In genomic region chr9:137273616-137274320, GRCh38 we compare ENCODE assay signal across 13 cellular contexts. TPM values are rescaled to one million over a fixed set of nuclear protein-coding genes. Genes with fewer than 3 reads are reported as not detected.
DNase-seq lines count a peak whose midpoint lies in the region; ATAC-seq and TF ChIP-seq lines count a peak whose summit lies in the region.
"Had no signal": no experiment of that assay in that cellular context is flagged by ENCODE, and none has a peak within 500 bp of the region (broad histone marks: within the 10 kb centered on the region; RNA-seq: fewer than 3 reads in every experiment).

No MANE protein-coding gene starts in this region.

- H3K27ac ChIP-seq in cardiac muscle cell, result peak overlapping the region; percentile 13
- peak overlapping the region; percentile 17 to 84 (median 56) for H3K27ac ChIP-seq in Peyer's patch
- H3K27ac ChIP-seq in foreskin keratinocyte, result no peak overlapping the region
- peak overlapping the region; percentile 60 to 79 (median 76) for H3K27ac ChIP-seq in transverse colon
- H3K27ac ChIP-seq: pancreas had no signal

- DNase-seq in cardiac muscle cell (ENCODE audit: low read depth in 1 of 2, low spot score in 1 of 2), result no peak
- DNase-seq in left cardiac atrium, result no peak
- peak in 1 of 3 donors; percentile 65 for DNase-seq in Peyer's patch
- peak in 1 of 2 donors; percentile 61 for DNase-seq in foreskin keratinocyte
- no peak for DNase-seq in transverse colon
- no peak for DNase-seq in stimulated activated CD4-positive, alpha-beta T cell treated with anti-CD3 and anti-CD28 coated beads, Interleukin-2, amount 100 ng/mL, for 24 hours
- DNase-seq: NCI-H774 had no signal

- in situ Hi-C loops in transverse colon (cut with MboI; ENCODE audit: low pct_ligation_motif_present in 1 of 4, low pct_unique_long_range_greater_than_20kb in 1 of 4, low sequenced_read_pairs in 3 of 4), result no loop called here

- H3K9me3 ChIP-seq in cardiac muscle cell (ENCODE audit: low read depth), result no peaks in the 10 kb centered on the region
- H3K9me3 ChIP-seq in Peyer's patch, result no peaks in the 10 kb centered on the region
- H3K9me3 ChIP-seq in transverse colon, result no peaks in the 10 kb centered on the region
- H3K9me3 ChIP-seq: pancreas had no signal

- H3K4me3 ChIP-seq in cardiac muscle cell (no peak overlapping the region), Peyer's patch (no peak overlapping the region), transverse colon (no peak overlapping the region)
- H3K4me3 ChIP-seq: pancreas had no signal

- TF ChIP-seq CTCF in cardiac muscle cell (IDR thresholded peaks at IDR 0.05; ENCODE audit: low read depth, low read length), result no peak
- no peak for TF ChIP-seq CTCF in Peyer's patch (IDR thresholded peaks at IDR 0.05)
- no peak for TF ChIP-seq CTCF in foreskin keratinocyte (conservative IDR thresholded peaks at IDR 0.05)
- no peak for TF ChIP-seq CTCF in transverse colon (IDR thresholded peaks at IDR 0.05)

- H3K27me3 ChIP-seq in cardiac muscle cell (no peaks in the 10 kb centered on the region), Peyer's patch (no peaks in the 10 kb centered on the region), foreskin keratinocyte (no peaks in the 10 kb centered on the region), transverse colon (no peaks in the 10 kb centered on the region)
- H3K27me3 ChIP-seq: pancreas had no signal

- peaks cover 29% of the 10 kb centered on the region for H3K4me1 ChIP-seq in cardiac muscle cell (ENCODE audit: low read depth)
- peaks cover 17 to 34% (median 24%) of the 10 kb centered on the region in 4 donors for H3K4me1 ChIP-seq in Peyer's patch
- H3K4me1 ChIP-seq in foreskin keratinocyte, result peaks cover 6% of the 10 kb centered on the region
- peaks cover 22 to 47% (median 30%) of the 10 kb centered on the region in 4 donors for H3K4me1 ChIP-seq in transverse colon

- TF ChIP-seq EP300 in transverse colon (IDR thresholded peaks at IDR 0.05; ENCODE audit: low read depth), result no peak

- intact Hi-C loops in left cardiac atrium (cut with DNase I) (no loop called here), transverse colon (cut with DNase I; ENCODE audit: low total_unique reads) (no loop called here)

- WGBS in transverse colon (ENCODE audit: low coverage in 1 of 2), 2 donors, result 45 to 47% methylated on average over 2 to 11 of the region's 15 CpGs

- no peak for ATAC-seq in left cardiac atrium
- peak; percentile 61 for ATAC-seq in foreskin keratinocyte
- no peak for ATAC-seq in GM19324 (IDR thresholded peaks at IDR 0.05; ENCODE audit: low FRiP score, unreplicated experiment)
- ATAC-seq in HG03175 (IDR thresholded peaks at IDR 0.05; ENCODE audit: unreplicated experiment), result no peak
- ATAC-seq: SK-N-SH treated with all-trans-retinoic acid at 6 μM for 48 hours had no signal

- H3K36me3 ChIP-seq in cardiac muscle cell, result peaks cover 8% of the 10 kb centered on the region
- H3K36me3 ChIP-seq in Peyer's patch, result peaks cover 0 to 24% (median 0%) of the 10 kb centered on the region in 3 donors
- peaks cover 0 to 15% (median 5%) of the 10 kb centered on the region in 4 donors for H3K36me3 ChIP-seq in transverse colon

- no peak for TF ChIP-seq POLR2A in Peyer's patch (IDR thresholded peaks at IDR 0.05)
- TF ChIP-seq POLR2A in transverse colon (IDR thresholded peaks at IDR 0.05), result no peak

RNA-seq across cellular contexts. Expression of gene TOR4A, which starts 3.8 kb away (rescaled TPM):
- total RNA-seq in cardiac muscle cell, result 36.7 and 51.4 TPM in 2 replicates
- 18.5 and 24.3 TPM in 2 replicates for polyA plus RNA-seq in cardiac muscle cell
- total RNA-seq in left cardiac atrium, result 1 to 10 TPM; 6.2 to 9.4 TPM
- 10 to 100 TPM; 33.8 to 45.7 (median 39.2) TPM for total RNA-seq in Peyer's patch
- total RNA-seq in foreskin keratinocyte, result 15.8 and 19.9 TPM in 2 replicates
- polyA plus RNA-seq in foreskin keratinocyte, result 11.8 and 15.7 TPM in 2 replicates
- total RNA-seq in transverse colon, result 100 to 1,000 TPM in 1 of 4 donors, 10 to 100 TPM in 3; 49.2 to 121 (median 71.7) TPM

RNA-seq across cellular contexts. Expression of gene NELFB, which starts 18.6 kb away (rescaled TPM):
- 68.6 and 78.2 TPM in 2 replicates for total RNA-seq in cardiac muscle cell
- 73.3 and 87.6 TPM in 2 replicates for polyA plus RNA-seq in cardiac muscle cell
- total RNA-seq in left cardiac atrium, result 10 to 100 TPM; 35.1 to 38.1 TPM
- 10 to 100 TPM; 47.4 to 57.8 (median 50.2) TPM for total RNA-seq in Peyer's patch
- 47.5 and 51.3 TPM in 2 replicates for total RNA-seq in foreskin keratinocyte
- polyA plus RNA-seq in foreskin keratinocyte, result 50.3 and 54.3 TPM in 2 replicates
- total RNA-seq in transverse colon, result 10 to 100 TPM; 28.1 to 90.5 (median 53.9) TPM

RNA-seq across cellular contexts. Expression of gene STPG3, which starts 22.7 kb away (rescaled TPM):
- total RNA-seq in cardiac muscle cell (0.95 TPM in 1 of 2 replicates, not detected in the other), left cardiac atrium (under 1 TPM in 1 of 2 donors, not detected in 1; 0.59 TPM), Peyer's patch (not detected), foreskin keratinocyte (not detected in 2 replicates), transverse colon (not detected)
- polyA plus RNA-seq in cardiac muscle cell (3.2 and 3.3 TPM in 2 replicates), foreskin keratinocyte (not detected in 2 replicates)
- total RNA-seq: chondrocyte, fibroblast of lung, pancreas had no signal
- polyA plus RNA-seq: fibroblast of lung had no signal

RNA-seq across cellular contexts. Expression of gene NRARP, which starts 28.3 kb away (rescaled TPM):
- total RNA-seq in cardiac muscle cell (8.8 and 16.5 TPM in 2 replicates), left cardiac atrium (10 to 100 TPM in 1 of 2 donors, 1 to 10 TPM in 1; 4.9 to 11.5 TPM), Peyer's patch (10 to 100 TPM; 35.3 to 56.1 (median 43.8) TPM), foreskin keratinocyte (0.81 and 1.1 TPM in 2 replicates), transverse colon (100 to 1,000 TPM in 3 of 4 donors, 10 to 100 TPM in 1; 92.0 to 343 (median 134) TPM)
- polyA plus RNA-seq in cardiac muscle cell (8.7 and 12.6 TPM in 2 replicates), foreskin keratinocyte (0.76 and 0.96 TPM in 2 replicates)
- total RNA-seq: fibroblast of lung had no signal

RNA-seq across cellular contexts. Expression of gene TUBB4B, which starts 32.7 kb away (rescaled TPM):
- total RNA-seq in cardiac muscle cell, result 412 and 540 TPM in 2 replicates
- polyA plus RNA-seq in cardiac muscle cell, result 745 and 845 TPM in 2 replicates
- total RNA-seq in left cardiac atrium, result 100 to 1,000 TPM; 324 to 437 TPM
- 100 to 1,000 TPM; 174 to 409 (median 322) TPM for total RNA-seq in Peyer's patch
- 766 and 947 TPM in 2 replicates for total RNA-seq in foreskin keratinocyte
- polyA plus RNA-seq in foreskin keratinocyte, result 1,088 and 1,242 TPM in 2 replicates
- 100 to 1,000 TPM; 223 to 390 (median 348) TPM for total RNA-seq in transverse colon
